8 cellular contexts compared by ENCODE assay signal in genomic region chr10:72353028-72353962, GRCh38. TPM values are rescaled to one million over a fixed set of nuclear protein-coding genes. Genes with fewer than 3 reads are reported as not detected.
DNase-seq lines count a peak whose midpoint lies in the region; ATAC-seq, FAIRE-seq and TF ChIP-seq lines count a peak whose summit lies in the region.

No MANE protein-coding gene starts in this region.

- no peak for DNase-seq in HCT116 (ENCODE audit: low read depth, low spot score)
- no peak for DNase-seq in activated T-helper 2 cell treated with anti-CD3 and anti-CD28 coated beads, Interferon-gamma antibody, Interleukin-2, Interleukin-4, amounts not matched to agents 10 μg/mL and 5 μg/mL and 100 μg/mL, durations not matched to agents 14 hours and 24 hours and 36 hours (ENCODE audit: low spot score)
- no peak for DNase-seq in iPS DF 6.9 (ENCODE audit: low read depth, low spot score)
- peak; percentile 69 for DNase-seq in small intestine
- no peak for DNase-seq in AML-193 (lab: John Stamatoyannopoulos, UW)
- DNase-seq in activated CD8-positive, alpha-beta memory T cell treated with anti-CD3 and anti-CD28 coated beads for 24 hours, result no peak

- H2AFZ ChIP-seq in ACC112 (ENCODE audit: low read length, unreplicated experiment) (no peak overlapping the region), HCT116 (ENCODE audit: low read depth, low read length, poor library complexity, severe bottlenecking) (no peak overlapping the region)

- H3K9me2 ChIP-seq in HCT116 (ENCODE audit: insufficient read depth), result no peaks in the 10 kb centered on the region

- H3K4me3 Mint-ChIP-seq in activated T-helper 2 cell treated with anti-CD3 and anti-CD28 coated beads, Interferon-gamma antibody, Interleukin-2, Interleukin-4, amounts not matched to agents 10 μg/mL and 5 μg/mL and 100 μg/mL, durations not matched to agents 14 hours and 24 hours and 36 hours (ENCODE audit: low read depth), result peak overlapping the region; percentile 98

- no CpG with 5 or more reads among the region's 18 CpGs for WGBS in iPS DF 6.9 (ENCODE audit: insufficient coverage, insufficient read length)
- WGBS in small intestine, 3 donors, result 29 to 42% (median 29%) methylated on average over 17 to 18 of the region's 18 CpGs

- POLR2A ChIA-PET in HCT116 (lab: Charles Lee), result no interaction called here

- TF ChIP-seq RAD21 in HCT116 (IDR thresholded peaks at IDR 0.05; ENCODE audit: low read depth), result no peak

- no peak for FAIRE-seq in small intestine (lab: Jason Lieb, UNC)

- H3K4me2 ChIP-seq in HCT116 (ENCODE audit: low read length), result peak overlapping the region; percentile 92

- CTCF ChIA-PET in HCT116 (lab: Charles Lee), result interaction anchor here (1.0 kb wide), 1 partner anchor 8 kb away, joined by 3 read pairs; no protein-coding TSS in a partner anchor

- BruUV-seq in HCT116 (replicated peaks; lab: Mats Ljungman, UMichigan), result no TSS peak

- H3K36me3 ChIP-seq in ACC112 (ENCODE audit: insufficient read depth, low read length) (no peaks in the 10 kb centered on the region), HCT116 (ENCODE audit: control insufficient read depth in 1 of 2, insufficient read depth in 2 of 2, low read length in 2 of 2) (peaks cover 0 to under 1% of the 10 kb centered on the region in 2 experiments; a peak in 1 of 4 replicates), iPS DF 6.9 (ENCODE audit: control insufficient read depth, insufficient read depth, low read length) (0 out of 2 replicates have a peak, but pooled peaks cover 3% of the 10 kb centered on the region), small intestine (ENCODE audit: control insufficient read depth in 2 of 2, insufficient read depth in 2 of 2, low read length in 2 of 2) (peaks cover 0 to 2% of the 10 kb centered on the region in 2 donors)

- ATAC-seq in HCT116, result peak; percentile 23
- ATAC-seq in GM19463 (IDR thresholded peaks at IDR 0.05; ENCODE audit: unreplicated experiment), result no peak

- TF ChIP-seq POLR2A in HCT116 (IDR thresholded peaks at IDR 0.05; ENCODE audit: borderline replicate concordance, extremely low read depth, insufficient read depth, insufficient read length), result no peak

- peaks cover 33% of the 10 kb centered on the region for H3K36me3 Mint-ChIP-seq in activated T-helper 2 cell treated with anti-CD3 and anti-CD28 coated beads, Interferon-gamma antibody, Interleukin-2, Interleukin-4, amounts not matched to agents 10 μg/mL and 5 μg/mL and 100 μg/mL, durations not matched to agents 14 hours and 24 hours and 36 hours (ENCODE audit: low read depth)

- H3K4me3 ChIP-seq in ACC112 (ENCODE audit: low read depth, low read length) (peak overlapping the region; percentile 93), HCT116 (replicated peaks in 1 of 2; ENCODE audit: low read depth in 1 of 2, low read length in 2 of 2) (peak overlapping the region; percentile 89 to 94), iPS DF 6.9 (ENCODE audit: low read length) (peak overlapping the region; percentile 81; the same call in 1 of the 2 replicates), small intestine (ENCODE audit: low read depth in 1 of 2, low read length in 2 of 2) (peak overlapping the region; percentile 89 to 94)

- no peak for TF ChIP-seq CTCF in HCT116 (IDR thresholded peaks at IDR 0.05 in 2 of 3, conservative IDR thresholded peaks at IDR 0.05 in 1 of 3; ENCODE audit: borderline replicate concordance in 1 of 3, insufficient read depth in 1 of 3, low read depth in 2 of 3, low read length in 2 of 3)

- H3K79me2 ChIP-seq in ACC112 (ENCODE audit: control insufficient read depth, insufficient read depth, low read length, unreplicated experiment), result peaks cover 35% of the 10 kb centered on the region
- H3K79me2 ChIP-seq in HCT116 (ENCODE audit: insufficient read depth, low read length), result peaks cover 43% of the 10 kb centered on the region

- peak overlapping the region; percentile 42 for H3K27ac Mint-ChIP-seq in activated T-helper 2 cell treated with anti-CD3 and anti-CD28 coated beads, Interferon-gamma antibody, Interleukin-2, Interleukin-4, amounts not matched to agents 10 μg/mL and 5 μg/mL and 100 μg/mL, durations not matched to agents 14 hours and 24 hours and 36 hours

- no peaks in the 10 kb centered on the region for H4K20me1 ChIP-seq in HCT116 (ENCODE audit: insufficient read depth)

- H3K4me1 ChIP-seq in ACC112 (ENCODE audit: control insufficient read depth, insufficient read depth, low read length, unreplicated experiment) (peaks cover 15% of the 10 kb centered on the region), HCT116 (ENCODE audit: control insufficient read depth in 1 of 2, insufficient read depth in 2 of 2, low read length in 2 of 2) (peaks cover 11 to 17% of the 10 kb centered on the region in 2 experiments), iPS DF 6.9 (ENCODE audit: control insufficient read depth, insufficient read depth, low read length) (no peaks in the 10 kb centered on the region), small intestine (ENCODE audit: control insufficient read depth in 2 of 2, insufficient read depth in 1 of 2, low read depth in 1 of 2, low read length in 1 of 2) (peaks cover 2 to 3% of the 10 kb centered on the region in 2 donors)

- H3K27ac ChIP-seq in ACC112 (ENCODE audit: low read depth, low read length) (peak overlapping the region; percentile 95), HCT116 (ENCODE audit: low read depth, low read length) (peak overlapping the region; percentile 95), iPS DF 6.9 (ENCODE audit: low read length) (no peak overlapping the region), small intestine (ENCODE audit: low read depth in 1 of 2, low read length in 1 of 2) (peak overlapping the region; percentile 81 to 100)

- H3K9me3 Mint-ChIP-seq in activated T-helper 2 cell treated with anti-CD3 and anti-CD28 coated beads, Interferon-gamma antibody, Interleukin-2, Interleukin-4, amounts not matched to agents 10 μg/mL and 5 μg/mL and 100 μg/mL, durations not matched to agents 14 hours and 24 hours and 36 hours, result no peaks in the 10 kb centered on the region

- H3K27me3 Mint-ChIP-seq in activated T-helper 2 cell treated with anti-CD3 and anti-CD28 coated beads, Interferon-gamma antibody, Interleukin-2, Interleukin-4, amounts not matched to agents 10 μg/mL and 5 μg/mL and 100 μg/mL, durations not matched to agents 14 hours and 24 hours and 36 hours (ENCODE audit: low read depth), result no peaks in the 10 kb centered on the region

- H3K9me3 ChIP-seq in HCT116 (ENCODE audit: control insufficient read depth in 1 of 2, insufficient read depth in 1 of 2, low read depth in 1 of 2, low read length in 2 of 2), result no peaks in the 10 kb centered on the region
- no peaks in the 10 kb centered on the region for H3K9me3 ChIP-seq in iPS DF 6.9 (ENCODE audit: control insufficient read depth, insufficient read depth, low read length)
- H3K9me3 ChIP-seq in small intestine (ENCODE audit: control insufficient read depth, low read depth), result no peaks in the 10 kb centered on the region

- H3K27me3 ChIP-seq in ACC112 (ENCODE audit: insufficient read depth, low read length), result no peaks in the 10 kb centered on the region
- H3K27me3 ChIP-seq in HCT116 (ENCODE audit: insufficient read depth, low read length), result no peaks in the 10 kb centered on the region
- no peaks in the 10 kb centered on the region for H3K27me3 ChIP-seq in iPS DF 6.9 (ENCODE audit: control insufficient read depth, insufficient read depth, low read length)
- no peaks in the 10 kb centered on the region for H3K27me3 ChIP-seq in small intestine (ENCODE audit: control insufficient read depth in 2 of 2, insufficient read depth in 2 of 2, low read length in 2 of 2)

- peaks cover 24% of the 10 kb centered on the region for H3K4me1 Mint-ChIP-seq in activated T-helper 2 cell treated with anti-CD3 and anti-CD28 coated beads, Interferon-gamma antibody, Interleukin-2, Interleukin-4, amounts not matched to agents 10 μg/mL and 5 μg/mL and 100 μg/mL, durations not matched to agents 14 hours and 24 hours and 36 hours (ENCODE audit: low read depth)

- intact Hi-C loops in HCT116 (cut with micrococcal nuclease), result no loop called here
- intact Hi-C loops in activated T-helper 2 cell treated with anti-CD3 and anti-CD28 coated beads, Interferon-gamma antibody, Interleukin-2, Interleukin-4, amounts not matched to agents 10 μg/mL and 5 μg/mL and 100 μg/mL, durations not matched to agents 14 hours and 24 hours and 36 hours (cut with micrococcal nuclease), result no loop called here

- RAD21 ChIA-PET in HCT116 (lab: Charles Lee; ENCODE audit: low non-redundant PET in 1 of 2, low total read pairs in 2 of 2, uncharacterized antibody in 2 of 2, unreplicated experiment in 2 of 2), result no interaction called here

- H3K9ac ChIP-seq in HCT116 (ENCODE audit: low read length), result peak overlapping the region; percentile 91

TF ChIP-seq in HCT116, 20 proteins besides CTCF, POLR2A, EP300 and RAD21:
- TF ChIP-seq MAX (IDR thresholded peaks at IDR 0.05), result peak; percentile 45; the same call in 1 of the 2 replicates
- TF ChIP-seq CEBPB (IDR thresholded peaks at IDR 0.05; ENCODE audit: low read depth), result no peak
- TF ChIP-seq TCF7L2 (IDR thresholded peaks at IDR 0.05; ENCODE audit: borderline replicate concordance, extremely low read depth, insufficient read depth, insufficient read length), result no peak

RNA-seq across cellular contexts. Expression of gene DNAJB12, which starts 1.4 kb away (rescaled TPM):
- total RNA-seq in HCT116 (2021; ENCODE audit: unreplicated experiment), result 25.8 TPM
- polyA plus RNA-seq in HCT116 (2012), result 19.8 and 23.4 TPM in 2 replicates
- total RNA-seq in activated T-helper 2 cell treated with anti-CD3 and anti-CD28 coated beads, Interferon-gamma antibody, Interleukin-2, Interleukin-4, amounts not matched to agents 10 μg/mL and 5 μg/mL and 100 μg/mL, durations not matched to agents 14 hours and 24 hours and 36 hours, result 27.6 and 34.0 TPM in 2 replicates
- 10 to 100 TPM; 17.0 to 27.3 (median 18.6) TPM for polyA plus RNA-seq in small intestine
